Comparison of ENCODE assay signal across 20 cellular contexts in genomic region chr11:18222814-18223421, GRCh38. TPM values are rescaled to one million over a fixed set of nuclear protein-coding genes. Genes with fewer than 3 reads are reported as not detected.
A peak's percentile ranks its signal among the peaks of the same experiment; 100 is the strongest.
DNase-seq lines count a peak whose midpoint lies in the region; ATAC-seq, FAIRE-seq and TF ChIP-seq lines count a peak whose summit lies in the region.
"Had no signal": no experiment of that assay in that cellular context is flagged by ENCODE, and none has a peak within 500 bp of the region (broad histone marks: within the 10 kb centered on the region; RNA-seq: fewer than 3 reads in every experiment).

No MANE protein-coding gene starts in this region.

- POLR2A ChIA-PET in GM12878 (lab: Charles Lee): no interaction called here

- no peak for TF ChIP-seq RAD21 in GM12878 (IDR thresholded peaks at IDR 0.05; ENCODE audit: insufficient read depth, low read depth, low read length)

- RAD21 ChIA-PET in GM12878 (lab: Charles Lee; ENCODE audit: unreplicated experiment): no interaction called here

- H2AK5ac ChIP-seq in neuronal stem cell (ENCODE audit: low read depth, low read length): no peak overlapping the region

- H3K36me3 ChIP-seq in GM12878 (ENCODE audit: control insufficient read depth in 2 of 2, insufficient read depth in 2 of 2, low read length in 1 of 2) (no peaks in the 10 kb centered on the region), neuronal stem cell (replicated peaks in 1 of 2; ENCODE audit: control insufficient read depth in 2 of 2, insufficient read depth in 2 of 2, low read length in 2 of 2) (no peaks in the 10 kb centered on the region)
- H3K36me3 ChIP-seq: BE2C had no signal

- SMC1A ChIA-PET in GM12878 (lab: Charles Lee; ENCODE audit: uncharacterized antibody, unreplicated experiment): no interaction called here

- H2BK12ac ChIP-seq in neuronal stem cell (ENCODE audit: low read length): no peak overlapping the region

- no peak overlapping the region for H2BK120ac ChIP-seq in neuronal stem cell (ENCODE audit: low read depth, low read length)

- TF ChIP-seq POLR2A in GM12892 (IDR thresholded peaks at IDR 0.05; ENCODE audit: low read depth, low read length) (no peak), GM12878 (IDR thresholded peaks at IDR 0.05; ENCODE audit: low read depth, low read length) (no peak)

- DNase-seq in D721Med (ENCODE audit: insufficient read length, low spot score) (no peak), GM12892 (ENCODE audit: insufficient read length) (no peak), GM12878 (ENCODE audit: low read depth, low spot score) (no peak), neuronal stem cell (ENCODE audit: low spot score) (no peak), T1000 (lab: John Stamatoyannopoulos, UW) (no peak)
- DNase-seq: BE2C; CD4-positive, alpha-beta memory T cell; DMS153; DMS79 treated with DMSO at 0.1 percent for 48 hours; EL; GM23248; H7; KBM-7 had no signal

- no peak overlapping the region for H2BK15ac ChIP-seq in neuronal stem cell (ENCODE audit: low read length)

- TF ChIP-seq EP300 in GM12878 (IDR thresholded peaks at IDR 0.05; ENCODE audit: borderline replicate concordance in 1 of 2, control insufficient read depth in 1 of 2, low read depth in 2 of 2, low read length in 2 of 2): no peak

- no peaks in the 10 kb centered on the region for H3K27me3 ChIP-seq in GM12878 (replicated peaks in 1 of 2; ENCODE audit: control insufficient read depth in 2 of 2, insufficient read depth in 2 of 2, low read length in 1 of 2)
- no peaks in the 10 kb centered on the region for H3K27me3 ChIP-seq in neuronal stem cell (ENCODE audit: control insufficient read depth in 3 of 3, insufficient read depth in 3 of 3, low read depth in 1 of 3, low read length in 3 of 3)
- H3K27me3 ChIP-seq: BE2C had no signal

- H3K18ac ChIP-seq in neuronal stem cell (ENCODE audit: low read length): no peak overlapping the region

- H3K23ac ChIP-seq in neuronal stem cell (ENCODE audit: low read depth, low read length, poor library complexity): no peak overlapping the region

- CTCF ChIA-PET in GM12878 (lab: Yijun Ruan, JAX): interaction anchor here (0.6 to 1.6 kb wide), 2 partner anchors 154 to 245 kb away, joined by 3 to 4 read pairs; no protein-coding TSS in a partner anchor

- peak; percentile 55 for FAIRE-seq in D721Med (lab: Jason Lieb, UNC)
- peak; percentile 94 for FAIRE-seq in GM12892 (lab: Jason Lieb, UNC)
- FAIRE-seq in GM12878 (lab: Jason Lieb, UNC): no peak
- FAIRE-seq: G401.6 had no signal

- no peak overlapping the region for H2BK5ac ChIP-seq in neuronal stem cell (ENCODE audit: low read length)

- H3K4me1 ChIP-seq in GM12878 (ENCODE audit: control insufficient read depth, insufficient read depth, low read length) (no peaks in the 10 kb centered on the region), neuronal stem cell (ENCODE audit: control insufficient read depth in 2 of 2, insufficient read depth in 1 of 2, low read depth in 1 of 2, low read length in 2 of 2) (no peaks in the 10 kb centered on the region)
- H3K4me1 ChIP-seq: A549, BE2C had no signal

- H3K4me3 ChIP-seq in GM12878 (no peak overlapping the region), neuronal stem cell (ENCODE audit: low read length in 2 of 2) (no peak overlapping the region)
- H3K4me3 ChIP-seq: A549, GM23248 had no signal

- H4K20me1 ChIP-seq in GM12878 (ENCODE audit: control insufficient read depth, insufficient read depth): no peaks in the 10 kb centered on the region

- H3K4me2 ChIP-seq in GM12878 (ENCODE audit: control insufficient read depth, insufficient read depth): no peak overlapping the region
- H3K4me2 ChIP-seq in neuronal stem cell (ENCODE audit: insufficient read depth, low read length, poor library complexity, severe bottlenecking): no peak overlapping the region
- H3K4me2 ChIP-seq: A549 had no signal

- intact Hi-C loops in GM12878 (cut with micrococcal nuclease; ENCODE audit: unreplicated experiment): no loop called here

- peak overlapping the region; percentile 98 for H4K8ac ChIP-seq in neuronal stem cell (ENCODE audit: low read depth, low read length)

- ATAC-seq in GM12878 (no peak), GM21360 (IDR thresholded peaks at IDR 0.05; ENCODE audit: unreplicated experiment) (no peak), HG02678 (IDR thresholded peaks at IDR 0.05; ENCODE audit: unreplicated experiment) (no peak)
- ATAC-seq: A549 had no signal

- no peaks in the 10 kb centered on the region for H3K79me2 ChIP-seq in GM12878 (ENCODE audit: control insufficient read depth, insufficient read depth, low read length)

- no peak overlapping the region for H3K14ac ChIP-seq in neuronal stem cell (ENCODE audit: low read length)

- H2AFZ ChIP-seq in GM12878 (ENCODE audit: control insufficient read depth, low read depth, low read length) (no peak overlapping the region), neuronal stem cell (ENCODE audit: low read length) (no peak overlapping the region)
- H2AFZ ChIP-seq: GM23248 had no signal

- in situ Hi-C loops in GM12878 (cut with MboI): no loop called here

- no TSS peak for BruUV-seq in GM12878 (replicated peaks; lab: Mats Ljungman, UMichigan)

- WGBS in GM12878 (ENCODE audit: insufficient coverage, insufficient replicate concordance, low lambda C conversion rate, missing lambda C conversion rate): 77% methylated on average over 3 of the region's 3 CpGs
- no CpG with 5 or more reads among the region's 3 CpGs for WGBS in neuronal stem cell (ENCODE audit: extremely low coverage in 2 of 2, insufficient read length in 2 of 2, insufficient replicate concordance in 1 of 2), 2 donors

- no peak overlapping the region for H4K91ac ChIP-seq in neuronal stem cell (ENCODE audit: low read depth, low read length, poor library complexity)

- TF ChIP-seq CTCF in D721Med (IDR thresholded peaks at IDR 0.05; ENCODE audit: insufficient read depth, missing control alignments) (no peak), GM12878 (IDR thresholded peaks at IDR 0.05 in 2 of 3, conservative IDR thresholded peaks at IDR 0.05 in 1 of 3; ENCODE audit: control insufficient read depth in 2 of 3, extremely low read depth in 1 of 3, insufficient read depth in 1 of 3, low read depth in 3 of 3, low read length in 3 of 3) (no peak)

- H3K9me3 ChIP-seq in GM12878 (replicated peaks; ENCODE audit: control insufficient read depth, insufficient read depth, low read length): no peaks in the 10 kb centered on the region; the same call in 2 of the 3 replicates
- H3K9me3 ChIP-seq in neuronal stem cell (replicated peaks in 1 of 2; ENCODE audit: control insufficient read depth in 2 of 2, insufficient read depth in 1 of 2, low read depth in 1 of 2, low read length in 2 of 2): peaks cover 0 to 2% of the 10 kb centered on the region in 2 donors
- H3K9me3 ChIP-seq: A549, BE2C had no signal

- no peaks in the 10 kb centered on the region for H3K79me1 ChIP-seq in neuronal stem cell (ENCODE audit: low read depth, low read length)

- H3K27ac ChIP-seq in GM12878 (ENCODE audit: control insufficient read depth, insufficient read depth) (no peak overlapping the region), neuronal stem cell (replicated peaks; ENCODE audit: low read length) (no peak overlapping the region)
- H3K27ac ChIP-seq: A549, C4-2B, GM23248 had no signal

- H3K9ac ChIP-seq in GM12878 (ENCODE audit: control insufficient read depth, insufficient read depth, low read length) (no peak overlapping the region), neuronal stem cell (ENCODE audit: low read depth, low read length, poor library complexity) (no peak overlapping the region)
- H3K9ac ChIP-seq: GM23248 had no signal

- no peak overlapping the region for H3K4ac ChIP-seq in neuronal stem cell (ENCODE audit: low read length)

RNA-seq across cellular contexts. Expression of gene SAA4, which starts 13.7 kb away (rescaled TPM):
- not detected for polyA plus RNA-seq in GM12892 (2012; ENCODE audit: missing spikeins)
- not detected in 2 replicates for total RNA-seq in GM12878 (2013; cell fraction: nucleolus; rRNA removed)
- total RNA-seq in GM12878 (2014; rRNA removed) (not detected in 2 replicates), GM12878 (2014; rRNA removed; fragmentation: Illumina TruSeq; extraction: Trizol) (not detected in 2 replicates), GM12878 (2021) (not detected in 2 replicates)
- not detected for polyA plus RNA-seq in GM12878 (2011; ENCODE audit: low read depth)
- polyA plus RNA-seq in GM12878 (2011; rRNA removed) (not detected in 2 replicates), GM12878 (2014; fragmentation: Illumina TruSeq; extraction: Trizol) (not detected in 2 replicates), GM12878 (2014; fragmentation: Nextera tagmentation; extraction: Ambion mirVana) (not detected), GM12878 (2014; rRNA removed) (not detected in 2 replicates), GM12878 (2016; fragmentation: Nextera tagmentation; extraction: Ambion mirVana) (not detected)
- not detected in 2 replicates for polyA plus RNA-seq in GM12878 (2011; cell fraction: cytosol; rRNA removed)
- not detected in 2 replicates for polyA plus RNA-seq in GM12878 (2011; cell fraction: nucleus; rRNA removed)
- not detected in 2 replicates for polyA plus RNA-seq in GM12878 (2012)
- not detected in 2 replicates for polyA minus RNA-seq in GM12878 (2011; rRNA and poly(A)+ RNA removed)
- polyA minus RNA-seq in GM12878 (2011; cell fraction: cytosol; rRNA and poly(A)+ RNA removed): not detected in 2 replicates
- not detected in 2 replicates for polyA minus RNA-seq in GM12878 (2011; cell fraction: nucleus; rRNA and poly(A)+ RNA removed)
- 0.07 TPM for polyA plus RNA-seq in neuronal stem cell (2013, experiment 1 of 2)
- 0.10 TPM for polyA plus RNA-seq in neuronal stem cell (2013, experiment 2 of 2)
- total RNA-seq: CD4-positive, alpha-beta memory T cell; GM23248; H7; HT1080 had no signal
- polyA plus RNA-seq: A549; AG04450; CD4-positive, alpha-beta memory T cell; GM23248 had no signal

RNA-seq across cellular contexts. Expression of gene SAA2, which starts 25.6 kb away (rescaled TPM):
- 0.68 TPM for polyA plus RNA-seq in GM12892 (2012; ENCODE audit: missing spikeins)
- 2.7 TPM in 1 of 2 replicates, not detected in the other for total RNA-seq in GM12878 (2013; cell fraction: nucleolus; rRNA removed)
- total RNA-seq in GM12878 (2014; rRNA removed) (0.38 and 0.45 TPM in 2 replicates), GM12878 (2014; rRNA removed; fragmentation: Illumina TruSeq; extraction: Trizol) (0.18 TPM in 1 of 2 replicates, not detected in the other), GM12878 (2021) (4.1 and 5.7 TPM in 2 replicates)
- polyA plus RNA-seq in GM12878 (2011; ENCODE audit: low read depth): not detected
- polyA plus RNA-seq in GM12878 (2011; rRNA removed) (0.20 and 0.24 TPM in 2 replicates), GM12878 (2014; fragmentation: Illumina TruSeq; extraction: Trizol) (0.32 TPM in 1 of 2 replicates, not detected in the other), GM12878 (2014; fragmentation: Nextera tagmentation; extraction: Ambion mirVana) (under 1 TPM in 1 of 2 experiments, not detected in 1; 0.24 TPM), GM12878 (2014; rRNA removed) (0.08 and 0.24 TPM in 2 replicates), GM12878 (2016; fragmentation: Nextera tagmentation; extraction: Ambion mirVana) (under 1 TPM in 1 of 2 experiments, not detected in 1; 0.32 TPM)
- polyA plus RNA-seq in GM12878 (2011; cell fraction: cytosol; rRNA removed): not detected in 2 replicates
- 0.28 and 0.39 TPM in 2 replicates for polyA plus RNA-seq in GM12878 (2011; cell fraction: nucleus; rRNA removed)
- 0.27 TPM in 1 of 2 replicates, not detected in the other for polyA plus RNA-seq in GM12878 (2012)
- polyA minus RNA-seq in GM12878 (2011; rRNA and poly(A)+ RNA removed): not detected in 2 replicates
- not detected in 2 replicates for polyA minus RNA-seq in GM12878 (2011; cell fraction: cytosol; rRNA and poly(A)+ RNA removed)
- polyA minus RNA-seq in GM12878 (2011; cell fraction: nucleus; rRNA and poly(A)+ RNA removed): 0.60 TPM in 1 of 2 replicates, not detected in the other
- not detected for polyA plus RNA-seq in neuronal stem cell (2013, experiment 1 of 2)
- 0.08 TPM for polyA plus RNA-seq in neuronal stem cell (2013, experiment 2 of 2)
- total RNA-seq: CD4-positive, alpha-beta memory T cell; GM23248; H7 had no signal
- polyA plus RNA-seq: AG04450; CD4-positive, alpha-beta memory T cell; GM23248 had no signal

RNA-seq across cellular contexts. Expression of gene SAA1, which starts 43.1 kb away (rescaled TPM):
- polyA plus RNA-seq in GM12892 (2012; ENCODE audit: missing spikeins): not detected
- total RNA-seq in GM12878 (2013; cell fraction: nucleolus; rRNA removed): not detected in 2 replicates
- total RNA-seq in GM12878 (2014; rRNA removed) (not detected in 2 replicates), GM12878 (2014; rRNA removed; fragmentation: Illumina TruSeq; extraction: Trizol) (not detected in 2 replicates), GM12878 (2021) (5.5 and 6.9 TPM in 2 replicates)
- not detected for polyA plus RNA-seq in GM12878 (2011; ENCODE audit: low read depth)
- polyA plus RNA-seq in GM12878 (2011; rRNA removed) (not detected in 2 replicates), GM12878 (2014; fragmentation: Illumina TruSeq; extraction: Trizol) (not detected in 2 replicates), GM12878 (2014; fragmentation: Nextera tagmentation; extraction: Ambion mirVana) (not detected), GM12878 (2014; rRNA removed) (not detected in 2 replicates), GM12878 (2016; fragmentation: Nextera tagmentation; extraction: Ambion mirVana) (under 1 TPM in 1 of 2 experiments, not detected in 1; 0.36 TPM)
- polyA plus RNA-seq in GM12878 (2011; cell fraction: cytosol; rRNA removed): not detected in 2 replicates
- polyA plus RNA-seq in GM12878 (2011; cell fraction: nucleus; rRNA removed): not detected in 2 replicates
- not detected in 2 replicates for polyA plus RNA-seq in GM12878 (2012)
- polyA minus RNA-seq in GM12878 (2011; rRNA and poly(A)+ RNA removed): not detected in 2 replicates
- polyA minus RNA-seq in GM12878 (2011; cell fraction: cytosol; rRNA and poly(A)+ RNA removed): not detected in 2 replicates
- polyA minus RNA-seq in GM12878 (2011; cell fraction: nucleus; rRNA and poly(A)+ RNA removed): not detected in 2 replicates
- polyA plus RNA-seq in neuronal stem cell (2013, experiment 1 of 2): not detected
- not detected for polyA plus RNA-seq in neuronal stem cell (2013, experiment 2 of 2)
- total RNA-seq: CD4-positive, alpha-beta memory T cell; GM23248; H7 had no signal
- polyA plus RNA-seq: AG04450; CD4-positive, alpha-beta memory T cell; GM23248 had no signal

RNA-seq across cellular contexts. Expression of gene MRGPRX4, which starts 50.3 kb away (rescaled TPM):
- polyA plus RNA-seq in GM12892 (2012; ENCODE audit: missing spikeins): not detected
- total RNA-seq in GM12878 (2013; cell fraction: nucleolus; rRNA removed): not detected in 2 replicates
- total RNA-seq in GM12878 (2014; rRNA removed): not detected in 2 replicates
- total RNA-seq in GM12878 (2014; rRNA removed; fragmentation: Illumina TruSeq; extraction: Trizol): not detected in 2 replicates
- total RNA-seq in GM12878 (2021): not detected in 2 replicates
- polyA plus RNA-seq in GM12878 (2011; ENCODE audit: low read depth): not detected
- polyA plus RNA-seq in GM12878 (2011; rRNA removed): not detected in 2 replicates
- not detected in 2 replicates for polyA plus RNA-seq in GM12878 (2011; cell fraction: cytosol; rRNA removed)
- not detected in 2 replicates for polyA plus RNA-seq in GM12878 (2011; cell fraction: nucleus; rRNA removed)
- polyA plus RNA-seq in GM12878 (2012): not detected in 2 replicates
- not detected in 2 replicates for polyA plus RNA-seq in GM12878 (2014; fragmentation: Illumina TruSeq; extraction: Trizol)
- polyA plus RNA-seq in GM12878 (2014; fragmentation: Nextera tagmentation; extraction: Ambion mirVana): not detected
- polyA plus RNA-seq in GM12878 (2014; rRNA removed): not detected in 2 replicates
- polyA plus RNA-seq in GM12878 (2016; fragmentation: Nextera tagmentation; extraction: Ambion mirVana): not detected
- polyA minus RNA-seq in GM12878 (2011; rRNA and poly(A)+ RNA removed): not detected in 2 replicates
- not detected in 2 replicates for polyA minus RNA-seq in GM12878 (2011; cell fraction: cytosol; rRNA and poly(A)+ RNA removed)
- not detected in 2 replicates for polyA minus RNA-seq in GM12878 (2011; cell fraction: nucleus; rRNA and poly(A)+ RNA removed)
- not detected for polyA plus RNA-seq in neuronal stem cell (2013, experiment 1 of 2)
- polyA plus RNA-seq in neuronal stem cell (2013, experiment 2 of 2): not detected
- total RNA-seq: CD4-positive, alpha-beta memory T cell; GM23248; H7 had no signal
- polyA plus RNA-seq: A549; AG04450; CD4-positive, alpha-beta memory T cell; GM23248 had no signal
